Comparison of ENCODE assay signal across 8 cellular contexts in genomic region chr19:2739602-2740313, GRCh38. TPM values are rescaled to one million over a fixed set of nuclear protein-coding genes. Genes with fewer than 3 reads are reported as not detected.
A peak's percentile ranks its signal among the peaks of the same experiment; 100 is the strongest.
DNase-seq lines count a peak whose midpoint lies in the region; ATAC-seq and TF ChIP-seq lines count a peak whose summit lies in the region.

TSS of gene SLC39A3 (minus strand) at chr19:2740017. CDS start at chr19:2737257, 2,760 bp downstream.

- H3K4me3 ChIP-seq in iPS DF 6.9 (ENCODE audit: low read length) = peak within 1 kb of the TSS; percentile 67
- H3K4me3 ChIP-seq in gastrocnemius medialis = peak within 1 kb of the TSS; percentile 75 to 82 (median 80)

- peak; percentile 90 for ATAC-seq in GM18861 (IDR thresholded peaks at IDR 0.05; ENCODE audit: unreplicated experiment)
- peak; percentile 86 for ATAC-seq in HG03095 (IDR thresholded peaks at IDR 0.05; ENCODE audit: unreplicated experiment)
- peak; percentile 100 for ATAC-seq in gastrocnemius medialis

- H3K27me3 Mint-ChIP-seq in brain = peaks cover 24% of the 10 kb centered on the region

- WGBS in iPS DF 6.9 (ENCODE audit: insufficient coverage, insufficient read length) = no CpG with 5 or more reads among the region's 64 CpGs

- H3K4me1 ChIP-seq in iPS DF 6.9 (ENCODE audit: control insufficient read depth, insufficient read depth, low read length) (no peaks in the 10 kb centered on the region), gastrocnemius medialis (peaks cover 4 to 13% of the 10 kb centered on the region in 2 donors)

- H3K4me3 Mint-ChIP-seq in brain = peak within 1 kb of the TSS; percentile 87 to 93 (median 91)

- in situ Hi-C loops in gastrocnemius medialis (cut with MboI; ENCODE audit: low sequenced_read_pairs in 4 of 4) = loop anchor here in 2 of 4 donors (10.0 kb wide), 1 partner anchor 85 kb away; no protein-coding TSS in a partner anchor

- intact Hi-C loops in gastrocnemius medialis (cut with DNase I; ENCODE audit: low total_unique reads) = loop anchor here (2.0 to 5.0 kb wide), 2 partner anchors 37 to 1023 kb away; partner anchors contain the start of genes APBA3, GNG7 and MRPL54

- H3K9me3 Mint-ChIP-seq in brain = peaks cover 0 to 5% (median 0%) of the 10 kb centered on the region in 5 experiments

- no peaks in the 10 kb centered on the region for H3K27me3 ChIP-seq in iPS DF 6.9 (ENCODE audit: control insufficient read depth, insufficient read depth, low read length)
- no peaks in the 10 kb centered on the region for H3K27me3 ChIP-seq in gastrocnemius medialis

- H3K36me3 ChIP-seq in iPS DF 6.9 (ENCODE audit: control insufficient read depth, insufficient read depth, low read length) (peaks cover 22% of the 10 kb centered on the region; the same call in 1 of the 2 replicates), gastrocnemius medialis (peaks cover 6 to 25% of the 10 kb centered on the region in 2 donors)

- H3K36me3 Mint-ChIP-seq in brain = peaks cover 31% of the 10 kb centered on the region

- H3K9me3 ChIP-seq in iPS DF 6.9 (ENCODE audit: control insufficient read depth, insufficient read depth, low read length) = no peaks in the 10 kb centered on the region
- H3K9me3 ChIP-seq in gastrocnemius medialis = no peaks in the 10 kb centered on the region

- TF ChIP-seq CTCF in brain (conservative IDR thresholded peaks at IDR 0.05) (peak in 1 of 2 experiments; percentile 23), gastrocnemius medialis (IDR thresholded peaks at IDR 0.05 in 4 of 5, conservative IDR thresholded peaks at IDR 0.05 in 1 of 5) (peak in 4 of 5 experiments; percentile 23 to 39 (median 34))

- H3K27ac ChIP-seq in iPS DF 6.9 (ENCODE audit: low read length) (no peak within 1 kb of the TSS), gastrocnemius medialis (peak within 1 kb of the TSS; percentile 58 to 76 (median 74))

- TF ChIP-seq POLR2A in gastrocnemius medialis (IDR thresholded peaks at IDR 0.05) = no peak

- H3K4me1 Mint-ChIP-seq in brain = peaks cover 20% of the 10 kb centered on the region

- H3K27ac Mint-ChIP-seq in brain = peak within 1 kb of the TSS in 4 of 5 experiments; percentile 87 to 94 (median 92)

- DNase-seq in A172 (ENCODE audit: low spot score) (peak; percentile 99), NCI-H2171 (lab: John Stamatoyannopoulos, UW) (peak; percentile 93), UCSD-AML1 (lab: John Stamatoyannopoulos, UW; ENCODE audit: unreplicated experiment) (peak; percentile 97), iPS DF 6.9 (ENCODE audit: low read depth, low spot score) (peak; percentile 97), gastrocnemius medialis (peak; percentile 98 to 99)

RNA-seq across cellular contexts. Expression of gene SLC39A3, which starts in this region (rescaled TPM):
- total RNA-seq in A172 (2014; rRNA removed; shearing (Covaris generic)) = 91.0 and 100 TPM in 2 replicates
- polyA plus RNA-seq in brain (ENCODE audit: insufficient read depth, low read depth, low replicate concordance) = 93.6 TPM
- 10 to 100 TPM; 23.1 to 60.9 (median 27.1) TPM for total RNA-seq in gastrocnemius medialis
